ENCODE assay signal across 8 cellular contexts in genomic region chr6:146028250-146028789, GRCh38. TPM values are rescaled to one million over a fixed set of nuclear protein-coding genes. Genes with fewer than 3 reads are reported as not detected.
A peak's percentile ranks its signal among the peaks of the same experiment; 100 is the strongest.
DNase-seq lines count a peak whose midpoint lies in the region; ATAC-seq and TF ChIP-seq lines count a peak whose summit lies in the region.

No MANE protein-coding gene starts in this region.

- no peaks in the 10 kb centered on the region for H3K4me1 ChIP-seq in parathyroid adenoma

- intact Hi-C loops in CD4-positive, alpha-beta T cell (cut with DNase I, micrococcal nuclease) = no loop called here
- intact Hi-C loops in head of caudate nucleus (cut with DNase I) = no loop called here

- no peaks in the 10 kb centered on the region for H3K79me2 ChIP-seq in parathyroid adenoma

- H3K4me3 ChIP-seq in parathyroid adenoma (ENCODE audit: low read depth, low read length) = no peak overlapping the region

- peak overlapping the region; percentile 40 for H3K4me2 ChIP-seq in parathyroid adenoma (ENCODE audit: low read length)

- H3K4me3 Mint-ChIP-seq in CD4-positive, alpha-beta T cell = no peak overlapping the region

- H3K9me3 Mint-ChIP-seq in CD4-positive, alpha-beta T cell = peaks cover 5% of the 10 kb centered on the region

- TF ChIP-seq CTCF in CD4-positive, alpha-beta T cell (IDR thresholded peaks at IDR 0.05) = no peak
- TF ChIP-seq CTCF in parathyroid adenoma (IDR thresholded peaks at IDR 0.05) = no peak

- peaks cover 47% of the 10 kb centered on the region for H3K27me3 ChIP-seq in CD4-positive, alpha-beta T cell (ENCODE audit: control insufficient read depth, insufficient read depth, low read length)
- H3K27me3 ChIP-seq in parathyroid adenoma (ENCODE audit: control insufficient read depth, insufficient read depth, low read length) = peaks cover 13% of the 10 kb centered on the region

- no peak for ATAC-seq in CD4-positive, alpha-beta T cell (ENCODE audit: poor library complexity)
- peak; percentile 73 for ATAC-seq in GM21360 (IDR thresholded peaks at IDR 0.05; ENCODE audit: unreplicated experiment)

- POLR2A ChIA-PET in CD4-positive, alpha-beta T cell (lab: Charles Lee) = no interaction called here

- H3K36me3 Mint-ChIP-seq in CD4-positive, alpha-beta T cell (ENCODE audit: low read depth) = no peaks in the 10 kb centered on the region

- H3K27me3 Mint-ChIP-seq in CD4-positive, alpha-beta T cell = peaks cover 84% of the 10 kb centered on the region

- DNase-seq in CD4-positive, alpha-beta T cell = peak in 6 of 10 experiments; percentile 3 to 26 (median 6)
- DNase-seq in M059J (ENCODE audit: low read depth) = peak; percentile 52
- DNase-seq in activated T-helper 9 cell treated with anti-CD3 and anti-CD28 coated beads, Interleukin-2, amount 50 U/mL, for 16 hours (ENCODE audit: low read depth) = peak; percentile 6
- DNase-seq in head of caudate nucleus = peak in 40 of 42 donors; percentile 6 to 70 (median 38)
- DNase-seq in inferior parietal cortex (ENCODE audit: extremely low spot score) = no peak
- no peak for DNase-seq in NCI-H2196 treated with DMSO at 0.1 percent for 48 hours (lab: John Stamatoyannopoulos, UW; ENCODE audit: unreplicated experiment)

- H2AFZ ChIP-seq in parathyroid adenoma = peak overlapping the region; percentile 86

- no peaks in the 10 kb centered on the region for H3K36me3 ChIP-seq in parathyroid adenoma (ENCODE audit: control insufficient read depth, insufficient read depth, low read length)

- H3K9me3 ChIP-seq in CD4-positive, alpha-beta T cell (ENCODE audit: control insufficient read depth, low read length) = peaks cover 6% of the 10 kb centered on the region
- no peaks in the 10 kb centered on the region for H3K9me3 ChIP-seq in parathyroid adenoma (ENCODE audit: control insufficient read depth, low read length)

- H3K27ac Mint-ChIP-seq in CD4-positive, alpha-beta T cell = no peak overlapping the region

- H3K9ac ChIP-seq in parathyroid adenoma = no peak overlapping the region

- H3K4me1 Mint-ChIP-seq in CD4-positive, alpha-beta T cell (ENCODE audit: low read depth) = peaks cover 10% of the 10 kb centered on the region

- H3K27ac ChIP-seq in CD4-positive, alpha-beta T cell (ENCODE audit: low read depth, low read length) = no peak overlapping the region
- no peak overlapping the region for H3K27ac ChIP-seq in parathyroid adenoma

- CTCF ChIA-PET in CD4-positive, alpha-beta T cell (lab: Charles Lee) = no interaction called here

RNA-seq across cellular contexts. Expression of gene GRM1, which starts 0.5 kb away (rescaled TPM):
- total RNA-seq in CD4-positive, alpha-beta T cell = not detected
- 0.02 TPM in 2 replicates for total RNA-seq in M059J (2014; rRNA removed; shearing (Covaris generic))

Comparison
In these comparisons a context has a peak if more than half of its experiments do, and no peak if none do; other contexts are left out.
1. DNase-seq: peak in CD4-positive, alpha-beta T cell (6 of 10), M059J (single experiment), activated T-helper 9 cell treated with anti-CD3 and anti-CD28 coated beads, Interleukin-2, amount 50 U/mL, for 16 hours (single experiment) and head of caudate nucleus (40 of 42); none in inferior parietal cortex (single experiment) and NCI-H2196 treated with DMSO at 0.1 percent for 48 hours (single experiment).